ENCODE assay signal across 21 cellular contexts in the genomic region with DNA sequence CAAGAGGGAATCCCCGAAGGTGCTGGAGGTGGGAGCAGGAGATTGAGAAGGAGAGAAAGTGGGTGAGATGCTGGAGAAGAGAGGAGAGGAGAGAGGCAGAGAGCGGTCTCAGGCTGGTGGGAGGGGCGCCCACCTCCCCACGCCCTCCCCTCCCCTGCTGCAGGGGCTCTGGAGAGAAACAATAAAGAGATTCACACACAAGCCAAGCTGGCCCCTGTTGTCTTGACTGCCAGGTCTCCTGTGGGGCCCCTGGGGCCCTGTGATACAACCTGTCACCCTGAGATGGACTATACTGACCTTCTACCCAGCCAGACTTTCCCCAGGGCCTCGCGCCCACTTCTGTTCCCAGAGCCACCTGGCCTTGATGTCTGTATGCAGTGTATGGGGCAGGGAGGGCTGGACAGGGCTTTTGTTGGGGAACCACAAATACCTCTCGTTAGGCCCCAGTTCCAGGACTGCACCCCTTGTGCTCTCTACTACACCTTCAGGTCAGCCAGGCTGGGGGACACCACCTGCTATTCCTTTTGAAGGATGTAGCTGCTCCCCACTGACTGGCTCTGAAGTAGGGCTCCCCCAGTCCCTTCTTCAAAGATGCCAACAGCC. TPM values are rescaled to one million over a fixed set of nuclear protein-coding genes. Genes with fewer than 3 reads are reported as not detected.
"Had no signal": no experiment of that assay in that cellular context is flagged by ENCODE, and none has a peak within 500 bp of the region (broad histone marks: within the 10 kb centered on the region; RNA-seq: fewer than 3 reads in every experiment).

No MANE protein-coding gene starts in this region.

- H3K36me3 ChIP-seq: neural progenitor cell, ovary, suprapubic skin, upper lobe of right lung, WERI-Rb-1 had no signal

- H3K27ac Mint-ChIP-seq: activated CD4-positive, alpha-beta memory T cell treated with anti-CD3 and anti-CD28 coated beads, Interleukin-2, amount 10 ng/mL, durations not matched to agents 7 days and 5 days; activated CD4-positive, alpha-beta T cell treated with anti-CD3 and anti-CD28 coated beads for 36 hours; naive B cell; neural progenitor cell; T-helper 17 cell had no signal

- FAIRE-seq: colon, small intestine had no signal

- H3K9ac ChIP-seq: neural progenitor cell had no signal

- H3K4me1 Mint-ChIP-seq: activated CD4-positive, alpha-beta memory T cell treated with anti-CD3 and anti-CD28 coated beads, Interleukin-2, amount 10 ng/mL, durations not matched to agents 7 days and 5 days; activated CD4-positive, alpha-beta T cell treated with anti-CD3 and anti-CD28 coated beads for 36 hours; naive B cell had no signal

- H3K36me3 Mint-ChIP-seq: naive B cell, neural progenitor cell had no signal

- ATAC-seq: activated CD4-positive, alpha-beta T cell treated with anti-CD3 and anti-CD28 coated beads for 36 hours; activated T-cell treated with anti-CD3 and anti-CD28 coated beads, Interleukin-2, amount 50 U/mL, for 4 hours; left colon; T-helper 17 cell had no signal

- H3K4me3 ChIP-seq: neural progenitor cell, ovary, suprapubic skin, upper lobe of right lung had no signal

- H3K9me3 ChIP-seq: ovary, suprapubic skin, upper lobe of right lung had no signal

- DNase-seq: activated CD4-positive, alpha-beta memory T cell treated with anti-CD3 and anti-CD28 coated beads, Interleukin-2, amount 10 ng/mL, durations not matched to agents 7 days and 5 days; activated CD4-positive, alpha-beta T cell treated with anti-CD3 and anti-CD28 coated beads for 36 hours; activated effector memory CD4-positive, alpha-beta T cell treated with Interleukin-2 at 50 U/mL for 16 hours; activated naive CD4-positive, alpha-beta T cell treated with anti-CD3 and anti-CD28 coated beads, Interleukin-2, amount 50 U/mL, for 16 hours; activated T-cell treated with anti-CD3 and anti-CD28 coated beads, Interleukin-2, amount 50 U/mL, for 4 hours; foreskin fibroblast; head of caudate nucleus; midbrain; naive B cell; ovary; retina; small intestine; stimulated activated CD4-positive, alpha-beta T cell treated with anti-CD3 and anti-CD28 coated beads, Interleukin-4, amount 100 ng/mL, for 24 hours; stimulated activated naive CD4-positive, alpha-beta T cell; T-helper 17 cell; upper lobe of right lung; WERI-Rb-1 had no signal

- H3K27me3 ChIP-seq: neural progenitor cell, ovary had no signal

- H3K9me3 Mint-ChIP-seq: activated CD4-positive, alpha-beta memory T cell treated with anti-CD3 and anti-CD28 coated beads, Interleukin-2, amount 10 ng/mL, durations not matched to agents 7 days and 5 days; activated T-cell treated with anti-CD3 and anti-CD28 coated beads, Interleukin-2, amount 50 U/mL, for 4 hours; neural progenitor cell had no signal

- H3K27ac ChIP-seq: neural progenitor cell, ovary, suprapubic skin, upper lobe of right lung, WERI-Rb-1 had no signal

- H3K4me1 ChIP-seq: upper lobe of right lung had no signal

- H3K4me3 Mint-ChIP-seq: activated CD4-positive, alpha-beta memory T cell treated with anti-CD3 and anti-CD28 coated beads, Interleukin-2, amount 10 ng/mL, durations not matched to agents 7 days and 5 days; activated CD4-positive, alpha-beta T cell treated with anti-CD3 and anti-CD28 coated beads for 36 hours; activated T-cell treated with anti-CD3 and anti-CD28 coated beads, Interleukin-2, amount 50 U/mL, for 4 hours; naive B cell; neural progenitor cell; T-helper 17 cell had no signal

RNA-seq across cellular contexts. Expression of gene DES, which starts 8.5 kb away (rescaled TPM):
- total RNA-seq: activated CD4-positive, alpha-beta memory T cell treated with anti-CD3 and anti-CD28 coated beads, Interleukin-2, amount 10 ng/mL, durations not matched to agents 7 days and 5 days; activated CD4-positive, alpha-beta T cell treated with anti-CD3 and anti-CD28 coated beads for 36 hours; T-helper 17 cell had no signal
